32 cellular contexts compared by ENCODE assay signal in the genomic region with DNA sequence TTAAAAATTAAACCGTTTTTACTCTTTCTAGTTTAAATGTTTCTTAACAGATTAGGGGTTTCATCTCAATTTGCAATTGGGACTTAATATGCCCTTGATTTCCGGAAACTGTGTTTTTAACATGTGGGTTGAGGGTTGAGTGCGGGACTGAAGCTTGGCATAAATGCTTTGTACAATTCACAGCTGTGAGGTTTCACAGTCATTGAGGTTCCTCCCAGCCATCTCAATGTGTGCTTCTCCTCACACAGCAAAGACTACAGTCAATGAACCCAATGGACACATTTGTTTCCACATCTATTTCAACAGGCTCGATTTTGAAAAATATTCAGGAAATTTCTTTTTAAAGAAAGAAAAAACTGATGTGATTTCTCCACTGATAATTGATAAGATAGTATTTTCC.
"Had no signal": no experiment of that assay in that cellular context is flagged by ENCODE, and none has a peak within 500 bp of the region (broad histone marks: within the 10 kb centered on the region; RNA-seq: fewer than 3 reads in every experiment).

No MANE protein-coding gene starts in this region.

- H3K36me3 ChIP-seq: breast epithelium, esophagus squamous epithelium, heart right ventricle, spleen had no signal

- H2AFZ ChIP-seq: parathyroid adenoma had no signal

- ATAC-seq: left lobe of liver, psoas muscle had no signal

- H3K4me3 Mint-ChIP-seq: activated naive CD4-positive, alpha-beta T cell treated with anti-CD3 and anti-CD28 coated beads, Interleukin-2, amount 10 ng/mL, durations not matched to agents 7 days and 5 days; activated naive CD8-positive, alpha-beta T cell treated with anti-CD3 and anti-CD28 coated beads, Interleukin-2, amount 10 ng/mL, durations not matched to agents 7 days and 5 days; central memory CD8-positive, alpha-beta T cell; mesothelial cell of epicardium; naive B cell; neural crest cell; T-helper 2 cell treated with Interferon-gamma antibody and Interleukin-4, amounts not matched to agents 5 μg/mL and 100 μg/mL, for 36 hours had no signal

- FAIRE-seq: colon, endometrium, urothelium cell line had no signal

- H3K9me3 ChIP-seq: esophagus squamous epithelium, psoas muscle, testis had no signal

- H3K4me1 ChIP-seq: breast epithelium, esophagus squamous epithelium, heart right ventricle, parathyroid adenoma, psoas muscle, testis had no signal

- H3K4me1 Mint-ChIP-seq: activated naive CD4-positive, alpha-beta T cell treated with anti-CD3 and anti-CD28 coated beads, Interleukin-2, amount 10 ng/mL, durations not matched to agents 7 days and 5 days; activated naive CD8-positive, alpha-beta T cell treated with anti-CD3 and anti-CD28 coated beads, Interleukin-2, amount 10 ng/mL, durations not matched to agents 7 days and 5 days; mesothelial cell of epicardium; naive B cell had no signal

- H3K79me2 ChIP-seq: parathyroid adenoma had no signal

- H3K27ac Mint-ChIP-seq: activated naive CD4-positive, alpha-beta T cell treated with anti-CD3 and anti-CD28 coated beads, Interleukin-2, amount 10 ng/mL, durations not matched to agents 7 days and 5 days; activated naive CD8-positive, alpha-beta T cell treated with anti-CD3 and anti-CD28 coated beads, Interleukin-2, amount 10 ng/mL, durations not matched to agents 7 days and 5 days; mesothelial cell of epicardium; naive B cell; T-helper 2 cell treated with Interferon-gamma antibody and Interleukin-4, amounts not matched to agents 5 μg/mL and 100 μg/mL, for 36 hours had no signal

- H3K9me3 Mint-ChIP-seq: activated naive CD4-positive, alpha-beta T cell treated with anti-CD3 and anti-CD28 coated beads, Interleukin-2, amount 10 ng/mL, durations not matched to agents 7 days and 5 days; T-helper 2 cell treated with Interferon-gamma antibody and Interleukin-4, amounts not matched to agents 5 μg/mL and 100 μg/mL, for 36 hours had no signal

- DNase-seq: activated CD4-positive, alpha-beta T cell treated with anti-CD3 and anti-CD28 coated beads for 4 hours; activated CD4-positive, alpha-beta T cell treated with anti-CD3 and anti-CD28 coated beads, Interleukin-2, amount 50 U/mL, for 48 hours; activated CD8-positive, alpha-beta memory T cell treated with anti-CD3 and anti-CD28 coated beads for 24 hours; activated effector memory CD4-positive, alpha-beta T cell treated with Interleukin-2 at 50 U/mL for 16 hours; activated naive CD4-positive, alpha-beta T cell treated with anti-CD3 and anti-CD28 coated beads, Interleukin-2, amount 10 ng/mL, durations not matched to agents 7 days and 5 days; activated naive CD8-positive, alpha-beta T cell treated with anti-CD3 and anti-CD28 coated beads, Interleukin-2, amount 10 ng/mL, durations not matched to agents 7 days and 5 days; amygdala; dermis blood vessel endothelial cell; effector CD4-positive, alpha-beta T cell; esophagus squamous epithelium; foreskin melanocyte; heart right ventricle; naive B cell; nucleus accumbens; psoas muscle; spleen; stimulated activated naive CD4-positive, alpha-beta T cell treated with Interleukin-2 at 50 U/mL for 16 hours; T-helper 1 cell; testis; trophoblast cell had no signal

- H3K4me3 ChIP-seq: breast epithelium, esophagus squamous epithelium, heart right ventricle, psoas muscle, spleen, testis had no signal

- H3K36me3 Mint-ChIP-seq: activated naive CD4-positive, alpha-beta T cell treated with anti-CD3 and anti-CD28 coated beads, Interleukin-2, amount 10 ng/mL, durations not matched to agents 7 days and 5 days; activated naive CD8-positive, alpha-beta T cell treated with anti-CD3 and anti-CD28 coated beads, Interleukin-2, amount 10 ng/mL, durations not matched to agents 7 days and 5 days; naive B cell had no signal

- H3K9ac ChIP-seq: parathyroid adenoma had no signal

- H3K27me3 Mint-ChIP-seq: activated naive CD4-positive, alpha-beta T cell treated with anti-CD3 and anti-CD28 coated beads, Interleukin-2, amount 10 ng/mL, durations not matched to agents 7 days and 5 days had no signal

- H3K27me3 ChIP-seq: breast epithelium, esophagus squamous epithelium, heart right ventricle, spleen, testis had no signal

- H3K27ac ChIP-seq: breast epithelium, epithelial cell of prostate, parathyroid adenoma, psoas muscle, spleen, testis, VCaP had no signal
